In genomic region chr5:144473650-144474049, GRCh38 we compare ENCODE assay signal across 3 cellular contexts.
"Had no signal": no experiment of that assay in that cellular context is flagged by ENCODE, and none has a peak within 500 bp of the region (broad histone marks: within the 10 kb centered on the region; RNA-seq: fewer than 3 reads in every experiment).

No MANE protein-coding gene starts in this region.

- H3K4me3 ChIP-seq: GM12878 had no signal

- ATAC-seq: GM12878 had no signal

- DNase-seq: GDM1, GF-D8 had no signal
